ENCODE assay signal across 16 cellular contexts in genomic region chr1:28190996-28191645, GRCh38. TPM values are rescaled to one million over a fixed set of nuclear protein-coding genes. Genes with fewer than 3 reads are reported as not detected.
DNase-seq lines count a peak whose midpoint lies in the region; ATAC-seq, FAIRE-seq and TF ChIP-seq lines count a peak whose summit lies in the region.
"Had no signal": no experiment of that assay in that cellular context is flagged by ENCODE, and none has a peak within 500 bp of the region (broad histone marks: within the 10 kb centered on the region; RNA-seq: fewer than 3 reads in every experiment).

No MANE protein-coding gene starts in this region.

- H2AFZ ChIP-seq in HepG2 (ENCODE audit: low read length): no peak overlapping the region
- H2AFZ ChIP-seq in hepatocyte: no peak overlapping the region

- DNase-seq in BE2C: peak; percentile 21
- no peak for DNase-seq in Calu3
- peak; percentile 57 to 67 for DNase-seq in cardiac fibroblast (ENCODE audit: low read depth in 2 of 2)
- no peak for DNase-seq in HepG2 (ENCODE audit: low spot score)
- DNase-seq in NCI-H748 treated with DMSO at 0.1 percent for 48 hours (lab: John Stamatoyannopoulos, UW): no peak
- no peak for DNase-seq in GM10248 (ENCODE audit: extremely low spot score)
- no peak for DNase-seq in hepatocyte (ENCODE audit: low spot score)
- DNase-seq: activated CD8-positive, alpha-beta memory T cell treated with anti-CD3 and anti-CD28 coated beads for 24 hours; activated naive CD4-positive, alpha-beta T cell; effector CD4-positive, alpha-beta T cell; MM.1S; NCI-H2081 had no signal

- no peak overlapping the region for H3K4me3 ChIP-seq in BE2C (ENCODE audit: low read depth, low read length)
- no peak overlapping the region for H3K4me3 ChIP-seq in cardiac fibroblast (replicated peaks in 1 of 2; ENCODE audit: low read depth in 2 of 2, low read length in 2 of 2)
- peak overlapping the region in 2 of 3 experiments; percentile 18 to 35; a peak in 3 of 6 replicates for H3K4me3 ChIP-seq in HepG2 (replicated peaks in 1 of 3; ENCODE audit: insufficient read depth in 1 of 3, low read depth in 2 of 3, low read length in 3 of 3)
- no peak overlapping the region for H3K4me3 ChIP-seq in hepatocyte
- H3K4me3 ChIP-seq: prostate gland, SJSA1 had no signal

- TF ChIP-seq EP300 in HepG2 (IDR thresholded peaks at IDR 0.05; ENCODE audit: low read depth in 2 of 2, low read length in 2 of 2): no peak
- no peak for TF ChIP-seq EP300 in HepG2 (CRISPR knock-in tag; IDR thresholded peaks at IDR 0.05; ENCODE audit: borderline replicate concordance)

- no peaks in the 10 kb centered on the region for H3K9me3 Mint-ChIP-seq in Calu3 (ENCODE audit: low read depth, unreplicated experiment)
- H3K9me3 Mint-ChIP-seq: brain had no signal

- TF ChIP-seq RAD21 in HepG2 (CRISPR knock-in tag; IDR thresholded peaks at IDR 0.05): no peak

- CTCF ChIA-PET in Calu3 (lab: Charles Lee) (no interaction called here), HepG2 (lab: Yijun Ruan, JAX; ENCODE audit: low intra/inter-chr PET ratio, low total read pairs) (no interaction called here), GM10248 (lab: Yijun Ruan, JAX) (interaction anchor here (1.4 to 1.5 kb wide), 2 partner anchors 11 to 18 kb away, joined by 3 to 4 read pairs; no protein-coding TSS in a partner anchor)

- H3K27ac ChIP-seq in HepG2 (ENCODE audit: extremely low read length, insufficient read depth, low read length): no peak overlapping the region
- no peak overlapping the region for H3K27ac ChIP-seq in hepatocyte
- H3K27ac ChIP-seq: prostate gland, SJSA1 had no signal

- H4K20me1 ChIP-seq in HepG2 (ENCODE audit: insufficient read depth, low read length): no peaks in the 10 kb centered on the region
- H4K20me1 ChIP-seq in hepatocyte (ENCODE audit: insufficient read depth, poor library complexity, severe bottlenecking): no peaks in the 10 kb centered on the region

- BruUV-seq in Calu3 (replicated peaks; lab: Mats Ljungman, UMichigan): no TSS peak
- BruUV-seq in HepG2 (replicated peaks; lab: Mats Ljungman, UMichigan): no TSS peak

- no peak for TF ChIP-seq CTCF in BE2C (IDR thresholded peaks at IDR 0.05; ENCODE audit: low read depth, low read length)
- TF ChIP-seq CTCF in Calu3 (IDR thresholded peaks at IDR 0.05; ENCODE audit: unreplicated experiment): no peak
- no peak for TF ChIP-seq CTCF in cardiac fibroblast (IDR thresholded peaks at IDR 0.05; ENCODE audit: low read depth, low read length)
- TF ChIP-seq CTCF in HepG2 (CRISPR knock-in tag; IDR thresholded peaks at IDR 0.05): no peak
- no peak for TF ChIP-seq CTCF in GM10248 (IDR thresholded peaks at IDR 0.05; ENCODE audit: control extremely low read depth, extremely low read depth, low read depth, missing control alignments)
- no peak for TF ChIP-seq CTCF in hepatocyte (IDR thresholded peaks at IDR 0.05; ENCODE audit: poor library complexity)

- POLR2A ChIA-PET in HepG2 (lab: Yijun Ruan, JAX): no interaction called here
- POLR2A ChIA-PET in GM10248 (lab: Yijun Ruan, JAX): no interaction called here

- 43% methylated on average over 12 of the region's 12 CpGs for WGBS in HepG2 (ENCODE audit: low lambda C conversion rate)
- 73% methylated on average over 12 of the region's 12 CpGs for WGBS in hepatocyte (ENCODE audit: low lambda C conversion rate, missing lambda C conversion rate)

- peak overlapping the region; percentile 57 for H3K27ac Mint-ChIP-seq in Calu3 (ENCODE audit: unreplicated experiment)
- H3K27ac Mint-ChIP-seq: brain had no signal

- H3K36me3 Mint-ChIP-seq in Calu3 (ENCODE audit: insufficient read depth, unreplicated experiment): peaks cover 4% of the 10 kb centered on the region
- H3K36me3 Mint-ChIP-seq: brain had no signal

- H3K27me3 ChIP-seq in BE2C: no peaks in the 10 kb centered on the region
- H3K27me3 ChIP-seq in HepG2 (ENCODE audit: control insufficient read depth in 1 of 2, insufficient read depth in 2 of 2, low read length in 2 of 2): no peaks in the 10 kb centered on the region
- no peaks in the 10 kb centered on the region for H3K27me3 ChIP-seq in hepatocyte
- H3K27me3 ChIP-seq: SJSA1 had no signal

- no peak for TF ChIP-seq POLR2A in HepG2 (IDR thresholded peaks at IDR 0.05; ENCODE audit: insufficient read depth in 1 of 2, low read depth in 2 of 2, low read length in 2 of 2)

- intact Hi-C loops in Calu3 (cut with micrococcal nuclease; ENCODE audit: unreplicated experiment) (loop anchor here (5.0 kb wide), 1 partner anchor 99 kb away; no protein-coding TSS in a partner anchor), HepG2 (cut with micrococcal nuclease; ENCODE audit: unreplicated experiment) (no loop called here)

- no peaks in the 10 kb centered on the region for H3K27me3 Mint-ChIP-seq in Calu3 (ENCODE audit: unreplicated experiment)

- ATAC-seq in HepG2: peak; percentile 27; the same call in 2 of the 3 replicates

- in situ Hi-C loops in HepG2 (cut with HindIII; ENCODE audit: extremely low pct_ligation_motif_present, low pct_unique_long_range_greater_than_20kb): no loop called here

- no peak overlapping the region for H3K4me3 Mint-ChIP-seq in Calu3 (ENCODE audit: low read depth, unreplicated experiment)
- H3K4me3 Mint-ChIP-seq: brain had no signal

- H3K4me1 Mint-ChIP-seq in Calu3 (ENCODE audit: low read depth, unreplicated experiment): peaks cover 31% of the 10 kb centered on the region
- H3K4me1 Mint-ChIP-seq: brain had no signal

- H3K36me3 ChIP-seq in BE2C (no peaks in the 10 kb centered on the region), HepG2 (replicated peaks in 1 of 2; ENCODE audit: control insufficient read depth in 1 of 2, insufficient read depth in 2 of 2, low read length in 2 of 2) (no peaks in the 10 kb centered on the region), hepatocyte (replicated peaks; ENCODE audit: insufficient read depth, low read depth) (no peaks in the 10 kb centered on the region)
- H3K36me3 ChIP-seq: prostate gland had no signal

- H3K9me2 ChIP-seq in hepatocyte (replicated peaks; ENCODE audit: insufficient read depth): no peaks in the 10 kb centered on the region

- FAIRE-seq in HepG2 (lab: Jason Lieb, UNC): no peak

- H3K4me2 ChIP-seq in HepG2 (ENCODE audit: low read depth, low read length) (peak overlapping the region; percentile 56), hepatocyte (no peak overlapping the region)

- no peaks in the 10 kb centered on the region for H3K9me3 ChIP-seq in BE2C
- H3K9me3 ChIP-seq in HepG2 (ENCODE audit: low read length): no peaks in the 10 kb centered on the region
- no peaks in the 10 kb centered on the region for H3K9me3 ChIP-seq in hepatocyte (ENCODE audit: low read depth)
- H3K9me3 ChIP-seq: prostate gland, SJSA1 had no signal

- H3K79me2 ChIP-seq in HepG2 (ENCODE audit: insufficient read depth, low read length): no peaks in the 10 kb centered on the region
- H3K79me2 ChIP-seq in hepatocyte: no peaks in the 10 kb centered on the region

- H3K9ac ChIP-seq in HepG2 (ENCODE audit: insufficient read depth, low read depth, low read length): no peak overlapping the region

- H3K4me1 ChIP-seq in BE2C (no peaks in the 10 kb centered on the region), HepG2 (ENCODE audit: insufficient read depth, low read length) (peaks cover 34% of the 10 kb centered on the region), hepatocyte (ENCODE audit: insufficient read depth) (no peaks in the 10 kb centered on the region)
- H3K4me1 ChIP-seq: prostate gland had no signal

RNA-seq across cellular contexts. Expression of gene PTAFR, which starts 14.6 kb away (rescaled TPM):
- polyA plus RNA-seq in BE2C (2012; ENCODE audit: insufficient read depth, insufficient read length, low read depth): not detected
- total RNA-seq in Calu3 (2022) (2.4 and 2.5 TPM in 2 replicates), HepG2 (2016; rRNA removed; fragmentation: Illumina TruSeq; extraction: Trizol) (0.18 and 0.27 TPM in 2 replicates), hepatocyte (0.37 and 0.96 TPM in 2 replicates)
- not detected in 2 replicates for total RNA-seq in HepG2 (2016; cell fraction: cytosol; rRNA removed; fragmentation: Illumina TruSeq; extraction: Trizol; ENCODE audit: low read depth)
- total RNA-seq in HepG2 (2016; cell fraction: insoluble cytoplasmic fraction; rRNA removed; fragmentation: Illumina TruSeq; extraction: Trizol): 0.18 and 0.22 TPM in 2 replicates
- 0.19 and 0.21 TPM in 2 replicates for total RNA-seq in HepG2 (2016; cell fraction: membrane; rRNA removed; fragmentation: Illumina TruSeq; extraction: Trizol)
- total RNA-seq in HepG2 (2016; cell fraction: nucleus; rRNA removed; fragmentation: Illumina TruSeq; extraction: Trizol): 0.09 and 0.12 TPM in 2 replicates
- polyA plus RNA-seq in HepG2 (2011; rRNA removed) (22.8 and 24.0 TPM in 2 replicates), hepatocyte (0.29 and 1.4 TPM in 2 replicates)
- polyA plus RNA-seq in HepG2 (2011; cell fraction: cytosol; rRNA removed): 26.7 and 29.6 TPM in 2 replicates
- polyA plus RNA-seq in HepG2 (2011; cell fraction: nucleus; rRNA removed): 4.9 and 6.8 TPM in 2 replicates
- 10.9 and 16.0 TPM in 2 replicates for polyA plus RNA-seq in HepG2 (2012)
- 0.05 TPM in 1 of 2 replicates, not detected in the other for polyA plus RNA-seq in HepG2 (2016; cell fraction: cytosol; fragmentation: Illumina TruSeq; extraction: Trizol; ENCODE audit: low read depth)
- 0.32 and 0.41 TPM in 2 replicates for polyA plus RNA-seq in HepG2 (2016; cell fraction: insoluble cytoplasmic fraction; fragmentation: Illumina TruSeq; extraction: Trizol; ENCODE audit: low read depth)
- 0.07 and 0.11 TPM in 2 replicates for polyA plus RNA-seq in HepG2 (2016; cell fraction: membrane; fragmentation: Illumina TruSeq; extraction: Trizol; ENCODE audit: low read depth)
- polyA plus RNA-seq in HepG2 (2016; cell fraction: nucleus; fragmentation: Illumina TruSeq; extraction: Trizol; ENCODE audit: insufficient read depth, low read depth): 0.18 and 0.37 TPM in 2 replicates
- polyA minus RNA-seq in HepG2 (2011; rRNA and poly(A)+ RNA removed; ENCODE audit: low replicate concordance): 0.65 and 54.4 TPM in 2 replicates
- 6.2 and 10.5 TPM in 2 replicates for polyA minus RNA-seq in HepG2 (2011; cell fraction: cytosol; rRNA and poly(A)+ RNA removed)
- polyA minus RNA-seq in HepG2 (2011; cell fraction: nucleus; rRNA and poly(A)+ RNA removed): 2.2 and 3.5 TPM in 2 replicates
- total RNA-seq: glomerular endothelial cell had no signal

RNA-seq across cellular contexts. Expression of gene DNAJC8, which starts 41.7 kb away (rescaled TPM):
- polyA plus RNA-seq in BE2C (2012; ENCODE audit: insufficient read depth, insufficient read length, low read depth): 71.2 TPM
- 57.6 and 58.3 TPM in 2 replicates for total RNA-seq in Calu3 (2022)
- 126 and 180 TPM in 2 replicates for total RNA-seq in HepG2 (2016; rRNA removed; fragmentation: Illumina TruSeq; extraction: Trizol)
- total RNA-seq in HepG2 (2016; cell fraction: cytosol; rRNA removed; fragmentation: Illumina TruSeq; extraction: Trizol; ENCODE audit: low read depth): 25.1 and 26.4 TPM in 2 replicates
- total RNA-seq in HepG2 (2016; cell fraction: insoluble cytoplasmic fraction; rRNA removed; fragmentation: Illumina TruSeq; extraction: Trizol): 132 and 187 TPM in 2 replicates
- 45.3 and 52.1 TPM in 2 replicates for total RNA-seq in HepG2 (2016; cell fraction: membrane; rRNA removed; fragmentation: Illumina TruSeq; extraction: Trizol)
- 55.9 and 61.0 TPM in 2 replicates for total RNA-seq in HepG2 (2016; cell fraction: nucleus; rRNA removed; fragmentation: Illumina TruSeq; extraction: Trizol)
- polyA plus RNA-seq in HepG2 (2011; rRNA removed): 48.4 and 54.5 TPM in 2 replicates
- 36.4 and 46.8 TPM in 2 replicates for polyA plus RNA-seq in HepG2 (2011; cell fraction: cytosol; rRNA removed)
- 20.6 and 24.0 TPM in 2 replicates for polyA plus RNA-seq in HepG2 (2011; cell fraction: nucleus; rRNA removed)
- 54.3 and 68.8 TPM in 2 replicates for polyA plus RNA-seq in HepG2 (2012)
- 24.2 and 24.3 TPM in 2 replicates for polyA plus RNA-seq in HepG2 (2016; cell fraction: cytosol; fragmentation: Illumina TruSeq; extraction: Trizol; ENCODE audit: low read depth)
- 224 and 245 TPM in 2 replicates for polyA plus RNA-seq in HepG2 (2016; cell fraction: insoluble cytoplasmic fraction; fragmentation: Illumina TruSeq; extraction: Trizol; ENCODE audit: low read depth)
- 43.7 and 45.5 TPM in 2 replicates for polyA plus RNA-seq in HepG2 (2016; cell fraction: membrane; fragmentation: Illumina TruSeq; extraction: Trizol; ENCODE audit: low read depth)
- 124 and 135 TPM in 2 replicates for polyA plus RNA-seq in HepG2 (2016; cell fraction: nucleus; fragmentation: Illumina TruSeq; extraction: Trizol; ENCODE audit: insufficient read depth, low read depth)
- 33.9 and 41.6 TPM in 2 replicates for polyA minus RNA-seq in HepG2 (2011; rRNA and poly(A)+ RNA removed; ENCODE audit: low replicate concordance)
- polyA minus RNA-seq in HepG2 (2011; cell fraction: cytosol; rRNA and poly(A)+ RNA removed): 16.9 and 17.8 TPM in 2 replicates
- polyA minus RNA-seq in HepG2 (2011; cell fraction: nucleus; rRNA and poly(A)+ RNA removed): 15.6 and 21.8 TPM in 2 replicates
- 69.8 and 79.5 TPM in 2 replicates for total RNA-seq in hepatocyte
- polyA plus RNA-seq in hepatocyte: 111 and 112 TPM in 2 replicates

RNA-seq across cellular contexts. Expression of gene ATP5IF1, which starts 44.8 kb away (rescaled TPM):
- polyA plus RNA-seq in BE2C (2012; ENCODE audit: insufficient read depth, insufficient read length, low read depth): 262 TPM
- total RNA-seq in Calu3 (2022) (112 and 125 TPM in 2 replicates), HepG2 (2016; rRNA removed; fragmentation: Illumina TruSeq; extraction: Trizol) (131 and 143 TPM in 2 replicates), hepatocyte (249 and 258 TPM in 2 replicates)
- 48.9 and 52.9 TPM in 2 replicates for total RNA-seq in HepG2 (2016; cell fraction: cytosol; rRNA removed; fragmentation: Illumina TruSeq; extraction: Trizol; ENCODE audit: low read depth)
- total RNA-seq in HepG2 (2016; cell fraction: insoluble cytoplasmic fraction; rRNA removed; fragmentation: Illumina TruSeq; extraction: Trizol): 135 and 167 TPM in 2 replicates
- 52.5 and 57.7 TPM in 2 replicates for total RNA-seq in HepG2 (2016; cell fraction: membrane; rRNA removed; fragmentation: Illumina TruSeq; extraction: Trizol)
- total RNA-seq in HepG2 (2016; cell fraction: nucleus; rRNA removed; fragmentation: Illumina TruSeq; extraction: Trizol): 53.2 and 53.6 TPM in 2 replicates
- polyA plus RNA-seq in HepG2 (2011; rRNA removed) (85.5 and 97.7 TPM in 2 replicates), hepatocyte (503 and 524 TPM in 2 replicates)
- 137 and 146 TPM in 2 replicates for polyA plus RNA-seq in HepG2 (2011; cell fraction: cytosol; rRNA removed)
- polyA plus RNA-seq in HepG2 (2011; cell fraction: nucleus; rRNA removed): 78.4 and 120 TPM in 2 replicates
- 116 and 168 TPM in 2 replicates for polyA plus RNA-seq in HepG2 (2012)
- polyA plus RNA-seq in HepG2 (2016; cell fraction: cytosol; fragmentation: Illumina TruSeq; extraction: Trizol; ENCODE audit: low read depth): 56.9 and 60.0 TPM in 2 replicates
- polyA plus RNA-seq in HepG2 (2016; cell fraction: insoluble cytoplasmic fraction; fragmentation: Illumina TruSeq; extraction: Trizol; ENCODE audit: low read depth): 155 and 173 TPM in 2 replicates
- 59.9 and 60.4 TPM in 2 replicates for polyA plus RNA-seq in HepG2 (2016; cell fraction: membrane; fragmentation: Illumina TruSeq; extraction: Trizol; ENCODE audit: low read depth)
- polyA plus RNA-seq in HepG2 (2016; cell fraction: nucleus; fragmentation: Illumina TruSeq; extraction: Trizol; ENCODE audit: insufficient read depth, low read depth): 116 and 123 TPM in 2 replicates
- 26.2 and 37.8 TPM in 2 replicates for polyA minus RNA-seq in HepG2 (2011; rRNA and poly(A)+ RNA removed; ENCODE audit: low replicate concordance)
- polyA minus RNA-seq in HepG2 (2011; cell fraction: cytosol; rRNA and poly(A)+ RNA removed): 26.0 and 33.5 TPM in 2 replicates
- 17.9 and 22.1 TPM in 2 replicates for polyA minus RNA-seq in HepG2 (2011; cell fraction: nucleus; rRNA and poly(A)+ RNA removed)

Comparison
In these comparisons a context has a peak if more than half of its experiments do, and no peak if none do; other contexts are left out.
1. DNase-seq: peak in BE2C (single experiment) and cardiac fibroblast (2 of 2); none in Calu3 (single experiment), HepG2 (single experiment), NCI-H748 treated with DMSO at 0.1 percent for 48 hours (single experiment), GM10248 (single experiment) and hepatocyte (single experiment).
2. H3K4me3 ChIP-seq: peak in HepG2 (2 of 3); none in BE2C (single experiment), cardiac fibroblast (0 of 2) and hepatocyte (single experiment).